In the genomic region with DNA sequence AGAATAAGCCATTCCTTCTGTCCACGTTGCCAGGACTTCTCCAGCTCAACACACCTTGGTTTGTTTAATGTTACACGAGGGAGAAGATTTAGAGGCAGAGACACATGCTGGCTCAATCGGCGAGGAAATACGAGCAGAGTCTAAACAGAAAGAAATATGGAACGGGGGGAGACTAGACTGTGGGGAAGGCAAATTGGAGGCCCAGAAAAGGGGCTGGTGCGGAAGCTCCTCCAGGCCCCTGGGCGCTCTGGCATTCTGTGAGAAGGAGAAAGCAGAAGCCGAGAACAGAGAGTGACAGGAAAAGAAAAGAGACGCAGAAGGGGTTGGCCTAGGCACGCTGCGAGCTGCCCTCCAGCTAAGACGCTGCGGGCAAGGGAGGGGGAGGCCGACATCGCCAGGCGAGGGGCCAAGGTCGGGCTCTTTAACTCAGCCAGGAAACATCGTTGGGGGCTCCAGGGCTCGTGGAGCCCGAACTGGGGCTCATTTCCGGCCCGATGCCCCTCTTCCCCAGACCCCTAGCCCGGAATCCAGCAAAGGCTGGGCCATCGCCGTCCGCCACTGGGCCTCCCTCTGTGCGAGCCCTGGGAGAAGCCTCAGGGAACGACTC, we compare ENCODE assay signal across 8 cellular contexts. TPM values are rescaled to one million over a fixed set of nuclear protein-coding genes. Genes with fewer than 3 reads are reported as not detected.
DNase-seq lines count a peak whose midpoint lies in the region; ATAC-seq and TF ChIP-seq lines count a peak whose summit lies in the region.

No MANE protein-coding gene starts in this region.

- WGBS in lung, 2 donors: 0 to 3% methylated on average over 27 to 29 of the region's 29 CpGs

- H3K4me1 Mint-ChIP-seq in IgD-negative memory B cell: peaks cover 20 to 37% (median 28%) of the 10 kb centered on the region in 3 donors
- H3K4me1 Mint-ChIP-seq in brain: peaks cover 34% of the 10 kb centered on the region

- H3K4me1 ChIP-seq in lung (ENCODE audit: control insufficient read depth in 2 of 2, insufficient read depth in 2 of 2, low read length in 2 of 2) (peaks cover 0 to 24% of the 10 kb centered on the region in 2 donors), upper lobe of right lung (peaks cover 29% of the 10 kb centered on the region)

- H3K27ac Mint-ChIP-seq in IgD-negative memory B cell: peak overlapping the region; percentile 98 to 99 (median 99)
- no peak overlapping the region for H3K27ac Mint-ChIP-seq in brain

- H3K4me3 ChIP-seq in GM12864 (ENCODE audit: low read depth, low read length): peak overlapping the region; percentile 62
- H3K4me3 ChIP-seq in lung: peak overlapping the region; percentile 48
- H3K4me3 ChIP-seq in upper lobe of right lung: peak overlapping the region; percentile 56

- H3K27me3 Mint-ChIP-seq in IgD-negative memory B cell (no peaks in the 10 kb centered on the region), brain (peaks cover 100% of the 10 kb centered on the region)

- intact Hi-C loops in upper lobe of right lung (cut with DNase I): no loop called here

- H3K27ac ChIP-seq in lung (ENCODE audit: low read depth in 1 of 2, low read length in 1 of 2) (no peak overlapping the region), upper lobe of right lung (no peak overlapping the region)

- H3K36me3 Mint-ChIP-seq in IgD-negative memory B cell (no peaks in the 10 kb centered on the region), brain (no peaks in the 10 kb centered on the region)

- H3K9me3 Mint-ChIP-seq in IgD-negative memory B cell: peaks cover 0 to 1% (median 0%) of the 10 kb centered on the region in 3 donors
- H3K9me3 Mint-ChIP-seq in brain: peaks cover 0 to 8% (median 3%) of the 10 kb centered on the region in 5 experiments

- no peak for ATAC-seq in lung (ENCODE audit: insufficient read depth, low FRiP score)
- peak; percentile 3 for ATAC-seq in upper lobe of right lung
- no peak for ATAC-seq in HG03565 (IDR thresholded peaks at IDR 0.05; ENCODE audit: unreplicated experiment)
- no peak for ATAC-seq in HG03159 (IDR thresholded peaks at IDR 0.05; ENCODE audit: unreplicated experiment)
- ATAC-seq in GM21619 (IDR thresholded peaks at IDR 0.05; ENCODE audit: unreplicated experiment): no peak

- no peak for DNase-seq in GM12864 (ENCODE audit: low read depth)
- DNase-seq in lung (ENCODE audit: low spot score): no peak
- no peak for DNase-seq in upper lobe of right lung

- no peak for TF ChIP-seq CTCF in GM12864 (IDR thresholded peaks at IDR 0.05; ENCODE audit: low read depth, low read length, missing control alignments)
- no peak for TF ChIP-seq CTCF in brain (conservative IDR thresholded peaks at IDR 0.05)
- no peak for TF ChIP-seq CTCF in lung (IDR thresholded peaks at IDR 0.05; ENCODE audit: control extremely low read depth, extremely low read depth)
- no peak for TF ChIP-seq CTCF in upper lobe of right lung (IDR thresholded peaks at IDR 0.05)

- H3K36me3 ChIP-seq in lung (ENCODE audit: control insufficient read depth in 2 of 2, insufficient read depth in 2 of 2, low read length in 2 of 2) (no peaks in the 10 kb centered on the region), upper lobe of right lung (no peaks in the 10 kb centered on the region)

- H3K9me3 ChIP-seq in lung (ENCODE audit: control insufficient read depth in 2 of 2, insufficient read depth in 1 of 2, low read length in 1 of 2): peaks cover 0 to 4% of the 10 kb centered on the region in 2 donors
- no peaks in the 10 kb centered on the region for H3K9me3 ChIP-seq in upper lobe of right lung

- H3K27me3 ChIP-seq in lung (ENCODE audit: control insufficient read depth, insufficient read depth) (peaks cover 8% of the 10 kb centered on the region), upper lobe of right lung (peaks cover 97% of the 10 kb centered on the region)

- H3K4me3 Mint-ChIP-seq in IgD-negative memory B cell (peak overlapping the region; percentile 88 to 98 (median 94)), brain (peak overlapping the region; percentile 75 to 89 (median 82))

RNA-seq across cellular contexts. Expression of gene PAX5, which starts 3.2 kb away (rescaled TPM):
- polyA plus RNA-seq in IgD-negative memory B cell (65.3 TPM), brain (ENCODE audit: insufficient read depth, low read depth, low replicate concordance) (18.7 TPM), lung (under 1 TPM; 0.08 to 0.47 TPM)
- total RNA-seq in lung (1 to 10 TPM in 1 of 2 donors, under 1 TPM in 1; 0.34 to 2.3 TPM), upper lobe of right lung (0.23 TPM)

Comparison
In these comparisons a context has a peak if more than half of its experiments do, and no peak if none do; other contexts are left out.
1. H3K27ac Mint-ChIP-seq: peak in IgD-negative memory B cell (3 of 3); none in brain (0 of 5).
2. RNA of gene PAX5, which starts 3.2 kb away (polyA plus RNA-seq): 65.3 TPM in IgD-negative memory B cell (single experiment) and 18.7 TPM in brain (single experiment); 0.08 to 0.47 TPM in lung; every median in the first group is over 10 times any median in the second.
3. Peak in every context shown above with its lines, with median percentiles within 50 percentile points of each other: H3K4me3 ChIP-seq.